In genomic region chr21:44590311-44590721, GRCh38 we compare ENCODE assay signal across 1 cellular context.
TF ChIP-seq lines count a peak whose summit lies in the region.

No MANE protein-coding gene starts in this region.

TF ChIP-seq in H1, 55 proteins besides CTCF, POLR2A, EP300 and RAD21:
- TF ChIP-seq ATF3 (IDR thresholded peaks at IDR 0.05; ENCODE audit: insufficient read depth, low read depth, low read length) (no peak), CTBP2 (IDR thresholded peaks at IDR 0.05; ENCODE audit: borderline replicate concordance, insufficient read depth, insufficient read length, low read length) (no peak), TBP (IDR thresholded peaks at IDR 0.05; ENCODE audit: low read depth, low read length) (no peak), TEAD4 (IDR thresholded peaks at IDR 0.05; ENCODE audit: low read depth, low read length) (no peak), ZNF274 (IDR thresholded peaks at IDR 0.05; ENCODE audit: borderline replicate concordance, extremely low read depth, low read length) (no peak), YY1 (IDR thresholded peaks at IDR 0.05; ENCODE audit: low read depth, low read length) (no peak), GTF2F1 (IDR thresholded peaks at IDR 0.05; ENCODE audit: borderline replicate concordance, low read depth, low read length) (no peak), PHF8 (conservative IDR thresholded peaks at IDR 0.05; ENCODE audit: low read depth, low read length) (no peak), HDAC2 (IDR thresholded peaks at IDR 0.05; ENCODE audit: borderline replicate concordance in 1 of 2, low read depth in 2 of 2, low read length in 2 of 2) (no peak), SP4 (IDR thresholded peaks at IDR 0.05; ENCODE audit: low read length) (no peak), RFX5 (IDR thresholded peaks at IDR 0.05; ENCODE audit: borderline replicate concordance, low read depth, low read length) (no peak)
